In genomic region chr3:150411971-150412370, GRCh38 we compare ENCODE assay signal across 8 cellular contexts. TPM values are rescaled to one million over a fixed set of nuclear protein-coding genes. Genes with fewer than 3 reads are reported as not detected.
DNase-seq lines count a peak whose midpoint lies in the region; ATAC-seq and TF ChIP-seq lines count a peak whose summit lies in the region.

No MANE protein-coding gene starts in this region.

- no peaks in the 10 kb centered on the region for H3F3A ChIP-seq in PC-3 (ENCODE audit: low read length, unreplicated experiment)

- CTCF ChIA-PET in PC-3 (lab: Charles Lee) = interaction anchor here (0.5 to 1.4 kb wide), 2 partner anchors 9 to 83 kb away, joined by 3 to 4 read pairs; no protein-coding TSS in a partner anchor

- H4K8ac ChIP-seq in trophoblast cell (ENCODE audit: low read depth, low read length) = no peak overlapping the region

- BruUV-seq in PC-3 (replicated peaks; lab: Mats Ljungman, UMichigan) = no TSS peak

- H2BK12ac ChIP-seq in trophoblast cell (ENCODE audit: low read length) = no peak overlapping the region

- no peaks in the 10 kb centered on the region for H3K9me2 ChIP-seq in PC-3 (replicated peaks; ENCODE audit: low read length)

- no peaks in the 10 kb centered on the region for H3K9me3 Mint-ChIP-seq in endodermal cell

- no peak overlapping the region for H3K18ac ChIP-seq in trophoblast cell (ENCODE audit: low read length)

- peaks cover 18% of the 10 kb centered on the region for H3K36me3 Mint-ChIP-seq in endodermal cell (ENCODE audit: low read depth)

- peak overlapping the region; percentile 87 for H3K4me3 ChIP-seq in PC-3 (ENCODE audit: low read length)
- H3K4me3 ChIP-seq in endodermal cell (ENCODE audit: low read length) = peak overlapping the region; percentile 99
- H3K4me3 ChIP-seq in trophoblast cell (ENCODE audit: low read depth, low read length) = no peak overlapping the region

- H3K27ac Mint-ChIP-seq in endodermal cell = no peak overlapping the region

- H4K91ac ChIP-seq in trophoblast cell (ENCODE audit: low read depth, low read length) = no peak overlapping the region

- H3K27ac ChIP-seq in PC-3 (ENCODE audit: low read length) (peak overlapping the region; percentile 27; the same call in 1 of the 2 replicates), endodermal cell (ENCODE audit: low read depth, low read length) (no peak overlapping the region), trophoblast cell (ENCODE audit: low read depth, low read length) (no peak overlapping the region)

- peaks cover 42% of the 10 kb centered on the region for H3K4me1 Mint-ChIP-seq in endodermal cell

- POLR2A ChIA-PET in PC-3 (lab: Charles Lee; ENCODE audit: unreplicated experiment) = interaction anchor here (0.7 to 1.0 kb wide), 2 partner anchors 93 to 174 kb away, joined by 3 read pairs; no protein-coding TSS in a partner anchor

- ATAC-seq in PC-3 = no peak
- ATAC-seq in HG03442 (IDR thresholded peaks at IDR 0.05; ENCODE audit: unreplicated experiment) = no peak

- intact Hi-C loops in PC-3 (cut with micrococcal nuclease) = loop anchor here (5.0 kb wide), 2 partner anchors 110 to 135 kb away; partner anchors contain the start of genes EIF2A and SERP1

- H3K4me2 ChIP-seq in PC-3 (ENCODE audit: low read length) = peak overlapping the region; percentile 92
- H3K4me2 ChIP-seq in trophoblast cell (ENCODE audit: low read length) = peak overlapping the region; percentile 47

- peaks cover 74% of the 10 kb centered on the region for H4K20me1 ChIP-seq in PC-3 (ENCODE audit: low read length)

- no peak overlapping the region for H4K12ac ChIP-seq in trophoblast cell (ENCODE audit: low read depth, low read length)

- H3K14ac ChIP-seq in trophoblast cell (ENCODE audit: low read length) = no peak overlapping the region

- H3K9ac ChIP-seq in PC-3 (ENCODE audit: low read length) = peak overlapping the region; percentile 92
- peak overlapping the region; percentile 76 for H3K9ac ChIP-seq in endodermal cell (ENCODE audit: extremely low read depth, low read length, poor library complexity, severe bottlenecking)
- H3K9ac ChIP-seq in trophoblast cell (ENCODE audit: low read length) = no peak overlapping the region

- H3K27me3 ChIP-seq in PC-3 (ENCODE audit: low read length) = no peaks in the 10 kb centered on the region
- H3K27me3 ChIP-seq in endodermal cell (ENCODE audit: control insufficient read depth, insufficient read depth, low read length, poor library complexity, severe bottlenecking) = no peaks in the 10 kb centered on the region
- no peaks in the 10 kb centered on the region for H3K27me3 ChIP-seq in trophoblast cell (ENCODE audit: insufficient read depth, low read length)

- no peak overlapping the region for H3K23ac ChIP-seq in trophoblast cell (ENCODE audit: low read length)

- H3K4me3 Mint-ChIP-seq in endodermal cell = peak overlapping the region; percentile 93

- DNase-seq in ELR (ENCODE audit: low read depth) (peak; percentile 53), PC-3 (peak; percentile 32), endodermal cell (no peak), trophoblast cell (peak in 1 of 2 donors; percentile 10), AG08395 (ENCODE audit: low spot score) (no peak), NCI-H187 (lab: John Stamatoyannopoulos, UW) (no peak)
- DNase-seq in activated CD4-positive, CD25-positive, alpha-beta regulatory T cell treated with anti-CD3 and anti-CD28 coated beads, Interleukin-2, amount 50 U/mL, for 72 hours = no peak

- no peaks in the 10 kb centered on the region for H3K27me3 Mint-ChIP-seq in endodermal cell (ENCODE audit: insufficient read depth)

- no peak overlapping the region for H2BK5ac ChIP-seq in trophoblast cell (ENCODE audit: low read depth, low read length, poor library complexity)

- WGBS in endodermal cell (ENCODE audit: insufficient coverage in 1 of 2, insufficient read length in 1 of 2), 2 experiments = 56 to 75% methylated on average over 1 to 2 of the region's 2 CpGs
- no CpG with 5 or more reads among the region's 2 CpGs for WGBS in trophoblast cell (ENCODE audit: extremely low coverage, insufficient coverage, insufficient read length)

- H3K9me3 ChIP-seq in PC-3 (ENCODE audit: low read length) (no peaks in the 10 kb centered on the region), endodermal cell (ENCODE audit: control insufficient read depth, low read length) (no peaks in the 10 kb centered on the region), trophoblast cell (ENCODE audit: insufficient read depth, low read depth, low read length) (peaks cover 4% of the 10 kb centered on the region)

- H3K79me2 ChIP-seq in PC-3 (ENCODE audit: low read length) (peaks cover 85% of the 10 kb centered on the region), trophoblast cell (ENCODE audit: control insufficient read depth, insufficient read depth, low read length, poor library complexity) (peaks cover 33% of the 10 kb centered on the region)

- peaks cover 29% of the 10 kb centered on the region for H3K79me1 ChIP-seq in trophoblast cell (ENCODE audit: low read length)

- no peak for TF ChIP-seq CTCF in PC-3 (conservative IDR thresholded peaks at IDR 0.05; ENCODE audit: low read depth, low read length)
- no peak for TF ChIP-seq CTCF in endodermal cell (conservative IDR thresholded peaks at IDR 0.05)

- no peak overlapping the region for H2AK5ac ChIP-seq in trophoblast cell (ENCODE audit: low read length)

- H3K4me1 ChIP-seq in PC-3 (ENCODE audit: insufficient read depth, low read length) = peaks cover 31% of the 10 kb centered on the region
- no peaks in the 10 kb centered on the region for H3K4me1 ChIP-seq in endodermal cell (ENCODE audit: control insufficient read depth, insufficient read depth, low read length)
- no peaks in the 10 kb centered on the region for H3K4me1 ChIP-seq in trophoblast cell (ENCODE audit: control insufficient read depth in 1 of 2, insufficient read depth in 2 of 2, low read length in 2 of 2)

- no peak overlapping the region for H3K4ac ChIP-seq in trophoblast cell (ENCODE audit: low read depth, low read length)

- no peak overlapping the region for H2BK120ac ChIP-seq in trophoblast cell (ENCODE audit: insufficient read depth, low read length, poor library complexity)

- H3K36me3 ChIP-seq in PC-3 (ENCODE audit: low read depth, low read length) (peaks cover 27% of the 10 kb centered on the region), endodermal cell (ENCODE audit: control insufficient read depth, insufficient read depth, low read length) (peaks cover 21% of the 10 kb centered on the region), trophoblast cell (ENCODE audit: control insufficient read depth in 1 of 2, insufficient read depth in 2 of 2, low read length in 2 of 2) (peaks cover 10% of the 10 kb centered on the region in 2 experiments)

- H2AFZ ChIP-seq in PC-3 (ENCODE audit: low read length) = no peak overlapping the region
- no peak overlapping the region for H2AFZ ChIP-seq in trophoblast cell (ENCODE audit: insufficient read depth, low read length, poor library complexity)

RNA-seq across cellular contexts. Expression of gene TSC22D2, which starts 3.9 kb away (rescaled TPM):
- 9.6 and 15.7 TPM in 2 replicates for total RNA-seq in PC-3 (2014; rRNA removed)
- total RNA-seq in endodermal cell = 10 to 100 TPM; 25.6 to 29.1 TPM
- 29.5 TPM for polyA plus RNA-seq in endodermal cell (2013, experiment 1 of 2)
- polyA plus RNA-seq in endodermal cell (2013, experiment 2 of 2) = 30.2 TPM
- 64.7 and 65.3 TPM in 2 replicates for polyA plus RNA-seq in trophoblast cell (2013)

Comparison
In these comparisons a context has a peak if more than half of its experiments do, and no peak if none do; other contexts are left out.
1. DNase-seq: peak in ELR (single experiment) and PC-3 (single experiment); none in endodermal cell (single experiment), AG08395 (single experiment), NCI-H187 (0 of 2) and activated CD4-positive, CD25-positive, alpha-beta regulatory T cell treated with anti-CD3 and anti-CD28 coated beads, Interleukin-2, amount 50 U/mL, for 72 hours (single experiment).